ENCODE assay signal across 18 cellular contexts in the genomic region with DNA sequence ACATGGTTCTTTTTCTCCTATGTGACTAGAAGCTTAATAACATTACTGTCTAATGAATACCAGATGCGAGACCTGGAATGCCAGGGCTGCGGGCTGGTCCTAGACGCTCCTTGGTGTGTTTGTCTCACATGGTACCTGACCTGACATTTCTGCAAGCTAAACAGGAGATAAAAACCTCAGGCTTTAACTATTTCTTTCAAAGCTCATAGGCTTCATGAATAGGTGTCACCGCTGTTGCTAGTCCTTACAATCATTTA.
"Had no signal": no experiment of that assay in that cellular context is flagged by ENCODE, and none has a peak within 500 bp of the region (broad histone marks: within the 10 kb centered on the region; RNA-seq: fewer than 3 reads in every experiment).

No MANE protein-coding gene starts in this region.

- H3K4me1 ChIP-seq: ascending aorta, transverse colon had no signal

- H3K27ac ChIP-seq: ascending aorta, dorsolateral prefrontal cortex, left ventricle myocardium inferior, neutrophil, transverse colon had no signal

- H3K4me1 Mint-ChIP-seq: stimulated activated naive B cell treated with anti-CD40 and anti-IgM and Interleukin-4, amounts not matched to agents 10 μg/mL and 1 μg/mL and 100 μg/mL, for 72 hours had no signal

- H3K9me3 ChIP-seq: ascending aorta, left ventricle myocardium inferior, mucosa of descending colon, neutrophil, transverse colon had no signal

- ATAC-seq: activated CD4-positive, CD25-positive, alpha-beta regulatory T cell treated with anti-CD3 and anti-CD28 coated beads, Interleukin-2, amount 50 U/mL, for 24 hours; mucosa of descending colon; naive thymus-derived CD8-positive, alpha-beta T cell; stimulated activated naive B cell treated with anti-CD40 and anti-IgM and Interleukin-4, amounts not matched to agents 10 μg/mL and 1 μg/mL and 100 μg/mL, for 72 hours had no signal

- H3K36me3 Mint-ChIP-seq: naive thymus-derived CD8-positive, alpha-beta T cell; stimulated activated naive B cell treated with anti-CD40 and anti-IgM and Interleukin-4, amounts not matched to agents 10 μg/mL and 1 μg/mL and 100 μg/mL, for 72 hours had no signal

- H3K4me3 Mint-ChIP-seq: activated T-helper 1 cell treated with anti-CD3 and anti-CD28 coated beads, Interleukin-12 subunit alpha, Interleukin-12 subunit beta, Interleukin-2, Interleukin-4 antibody, amounts not matched to agents 30 ng/mL and 10 ng/mL and 1 ng/mL, durations not matched to agents 14 hours and 24 hours and 36 hours; naive thymus-derived CD8-positive, alpha-beta T cell; stimulated activated naive B cell treated with anti-CD40 and anti-IgM and Interleukin-4, amounts not matched to agents 10 μg/mL and 1 μg/mL and 100 μg/mL, for 72 hours had no signal

- H3K36me3 ChIP-seq: ascending aorta, left ventricle myocardium inferior, neutrophil, transverse colon had no signal

- H3K4me3 ChIP-seq: ascending aorta, dorsolateral prefrontal cortex, left ventricle myocardium inferior, mucosa of descending colon, transverse colon had no signal

- H3K27ac Mint-ChIP-seq: activated T-helper 1 cell treated with anti-CD3 and anti-CD28 coated beads, Interleukin-12 subunit alpha, Interleukin-12 subunit beta, Interleukin-2, Interleukin-4 antibody, amounts not matched to agents 30 ng/mL and 10 ng/mL and 1 ng/mL, durations not matched to agents 14 hours and 24 hours and 36 hours; stimulated activated naive B cell treated with anti-CD40 and anti-IgM and Interleukin-4, amounts not matched to agents 10 μg/mL and 1 μg/mL and 100 μg/mL, for 72 hours had no signal

- H3K9me3 Mint-ChIP-seq: activated T-helper 1 cell treated with anti-CD3 and anti-CD28 coated beads, Interleukin-12 subunit alpha, Interleukin-12 subunit beta, Interleukin-2, Interleukin-4 antibody, amounts not matched to agents 30 ng/mL and 10 ng/mL and 1 ng/mL, durations not matched to agents 14 hours and 24 hours and 36 hours; naive thymus-derived CD8-positive, alpha-beta T cell; stimulated activated naive B cell treated with anti-CD40 and anti-IgM and Interleukin-4, amounts not matched to agents 10 μg/mL and 1 μg/mL and 100 μg/mL, for 72 hours had no signal

- DNase-seq: activated CD4-positive, alpha-beta T cell treated with anti-CD3 and anti-CD28 coated beads, Interleukin-2, amount 50 U/mL, for 1 hour; activated CD8-positive, alpha-beta memory T cell treated with anti-CD3 and anti-CD28 coated beads for 24 hours; activated naive CD4-positive, alpha-beta T cell treated with Interleukin-2 at 50 U/mL for 16 hours; dorsolateral prefrontal cortex; erythroblast; hypothalamus; left ventricle myocardium inferior; mucosa of descending colon; naive thymus-derived CD8-positive, alpha-beta T cell; stimulated activated CD4-positive, alpha-beta T cell treated with anti-CD3 and anti-CD28 coated beads, Interleukin-15, amount 100 ng/mL, for 24 hours; stimulated activated CD4-positive, alpha-beta T cell treated with anti-CD3 and anti-CD28 coated beads, Interleukin-4, amount 100 ng/mL, for 1 hour; stimulated activated naive B cell treated with anti-CD40 and anti-IgM and Interleukin-4, amounts not matched to agents 10 μg/mL and 1 μg/mL and 100 μg/mL, for 72 hours; T-helper 9 cell; transverse colon had no signal

- H3K27me3 ChIP-seq: ascending aorta, transverse colon had no signal
